Comparison of ENCODE assay signal across 8 cellular contexts in genomic region chr3:38479431-38480092, GRCh38. TPM values are rescaled to one million over a fixed set of nuclear protein-coding genes. Genes with fewer than 3 reads are reported as not detected.
A peak's percentile ranks its signal among the peaks of the same experiment; 100 is the strongest.
DNase-seq lines count a peak whose midpoint lies in the region; ATAC-seq and TF ChIP-seq lines count a peak whose summit lies in the region.

No MANE protein-coding gene starts in this region.

- no peak overlapping the region for H3K27ac ChIP-seq in SJCRH30

- intact Hi-C loops in left ventricle myocardium superior (cut with micrococcal nuclease): loop anchor here (5.0 kb wide), 1 partner anchor 132 kb away; the partner anchor contains the start of gene XYLB

- no peaks in the 10 kb centered on the region for H3K27me3 ChIP-seq in SJCRH30

- DNase-seq in ACHN (peak; percentile 55), SJCRH30 (peak; percentile 25 to 66), anterior cingulate cortex (lab: John Stamatoyannopoulos, UW) (peak in 47 of 58 donors; percentile 11 to 74 (median 35)), left ventricle myocardium superior (peak; percentile 66), retinal pigment epithelial cell (ENCODE audit: low read depth) (no peak)

- in situ Hi-C loops in ACHN (cut with HindIII; ENCODE audit: low pct_ligation_motif_present, low pct_unique_long_range_greater_than_20kb, low sequenced_read_pairs): no loop called here

- ATAC-seq in HG03460 (IDR thresholded peaks at IDR 0.05; ENCODE audit: unreplicated experiment) (peak; percentile 65), left ventricle myocardium superior (peak; percentile 86), GM21717 (IDR thresholded peaks at IDR 0.05; ENCODE audit: unreplicated experiment) (no peak)

- no peaks in the 10 kb centered on the region for H3K9me3 ChIP-seq in SJCRH30 (replicated peaks)

- peak; percentile 86 for TF ChIP-seq CTCF in GM12875 (IDR thresholded peaks at IDR 0.05; ENCODE audit: borderline replicate concordance, insufficient read depth, low read depth, low read length)
- peak; percentile 94 for TF ChIP-seq CTCF in retinal pigment epithelial cell (conservative IDR thresholded peaks at IDR 0.05; ENCODE audit: low read depth, low read length)

- H3K36me3 ChIP-seq in SJCRH30: no peaks in the 10 kb centered on the region; the same call in 1 of the 2 replicates

- H3K4me3 ChIP-seq in GM12875 (ENCODE audit: low read depth, low read length) (no peak overlapping the region), SJCRH30 (no peak overlapping the region), retinal pigment epithelial cell (ENCODE audit: low read length) (no peak overlapping the region)

- no peaks in the 10 kb centered on the region for H3K4me1 ChIP-seq in SJCRH30

RNA-seq across cellular contexts. Expression of gene EXOG, which starts 16.6 kb away (rescaled TPM):
- 6.2 and 7.7 TPM in 2 replicates for total RNA-seq in SJCRH30 (2014; rRNA removed; shearing (Covaris generic))
- total RNA-seq in left ventricle myocardium superior: 27.0 TPM

RNA-seq across cellular contexts. Expression of gene ACVR2B, which starts 25.9 kb away (rescaled TPM):
- total RNA-seq in SJCRH30 (2014; rRNA removed; shearing (Covaris generic)): 27.8 and 29.1 TPM in 2 replicates
- total RNA-seq in left ventricle myocardium superior: 4.7 TPM
